Comparison of ENCODE assay signal across 12 cellular contexts in the genomic region with DNA sequence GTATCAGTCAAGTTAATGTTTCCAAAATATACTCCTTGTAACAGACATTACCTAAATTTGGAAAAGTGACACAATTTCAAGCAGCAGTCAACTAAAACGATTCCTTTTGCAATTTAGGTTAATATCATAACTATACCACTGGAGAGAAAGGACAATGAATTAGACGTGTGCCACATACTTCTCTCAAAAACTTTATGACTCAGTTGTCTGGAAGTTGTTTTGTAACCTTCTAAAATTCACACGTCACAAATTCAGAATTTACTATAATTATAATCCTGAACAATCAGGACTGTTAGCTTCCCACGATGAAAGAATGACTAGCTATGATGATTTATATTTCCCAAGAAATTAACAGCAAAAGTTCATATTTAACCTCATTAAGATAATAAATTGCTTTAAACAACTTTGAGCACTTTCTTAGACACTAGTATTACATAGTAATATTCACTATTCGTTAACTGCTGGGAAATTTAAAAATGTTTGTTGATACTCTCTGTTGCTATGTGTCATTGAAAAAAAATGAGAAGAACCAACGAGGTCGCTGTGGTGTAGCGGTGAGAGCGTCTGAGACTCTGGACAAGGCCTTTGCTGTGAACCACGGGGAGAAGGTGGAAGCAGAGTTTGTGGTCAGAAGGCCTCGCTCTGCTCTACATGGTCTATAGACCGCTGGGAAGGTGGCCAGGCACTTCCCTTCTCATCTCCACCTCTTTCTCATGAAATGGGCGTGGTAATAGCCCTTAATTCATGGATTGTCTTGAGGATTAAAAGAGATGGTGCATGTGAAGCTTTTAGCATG. TPM values are rescaled to one million over a fixed set of nuclear protein-coding genes. Genes with fewer than 3 reads are reported as not detected.
DNase-seq lines count a peak whose midpoint lies in the region; ATAC-seq and TF ChIP-seq lines count a peak whose summit lies in the region.
"Had no signal": no experiment of that assay in that cellular context is flagged by ENCODE, and none has a peak within 500 bp of the region (broad histone marks: within the 10 kb centered on the region; RNA-seq: fewer than 3 reads in every experiment).

No MANE protein-coding gene starts in this region.

- DNase-seq in activated T-cell treated with anti-CD3 and anti-CD28 coated beads, Interleukin-2, amount 50 U/mL, for 4 hours, result no peak
- no peak for DNase-seq in activated T-cell treated with anti-CD3 and anti-CD28 coated beads, Interleukin-2, amount 50 U/mL, for 1 hour
- no peak for DNase-seq in T-helper 2 cell treated with Interferon-gamma antibody and Interleukin-4, amounts not matched to agents 5 μg/mL and 100 μg/mL, for 36 hours (ENCODE audit: low spot score)
- DNase-seq in fibroblast of peridontal ligament (ENCODE audit: extremely low read depth) (peak; percentile 45), foreskin melanocyte (no peak), amygdala (lab: John Stamatoyannopoulos, UW) (no peak)
- DNase-seq: GOT3, Karpas-422, NCI-H226 had no signal

- H3K4me1 Mint-ChIP-seq in activated T-cell treated with anti-CD3 and anti-CD28 coated beads, Interleukin-2, amount 50 U/mL, for 4 hours (ENCODE audit: low read depth), result peaks cover 27% of the 10 kb centered on the region
- peaks cover 48% of the 10 kb centered on the region for H3K4me1 Mint-ChIP-seq in T-helper 2 cell treated with Interferon-gamma antibody and Interleukin-4, amounts not matched to agents 5 μg/mL and 100 μg/mL, for 36 hours (ENCODE audit: low read depth)
- peaks cover 46% of the 10 kb centered on the region for H3K4me1 Mint-ChIP-seq in stimulated activated naive CD8-positive, alpha-beta T cell treated with anti-CD3 and anti-CD28 coated beads, Interleukin-15, Interleukin-2, amounts not matched to agents 100 ng/mL and 50 ng/mL, for 24 hours (ENCODE audit: low read depth)
- H3K4me1 Mint-ChIP-seq: WTC11 had no signal

- no peak overlapping the region for H3K4me3 Mint-ChIP-seq in activated T-cell treated with anti-CD3 and anti-CD28 coated beads, Interleukin-2, amount 50 U/mL, for 4 hours
- no peak overlapping the region for H3K4me3 Mint-ChIP-seq in T-helper 2 cell treated with Interferon-gamma antibody and Interleukin-4, amounts not matched to agents 5 μg/mL and 100 μg/mL, for 36 hours
- peak overlapping the region; percentile 14 for H3K4me3 Mint-ChIP-seq in stimulated activated naive CD8-positive, alpha-beta T cell treated with anti-CD3 and anti-CD28 coated beads, Interleukin-15, Interleukin-2, amounts not matched to agents 100 ng/mL and 50 ng/mL, for 24 hours
- H3K4me3 Mint-ChIP-seq: WTC11 had no signal

- ATAC-seq in activated T-cell treated with anti-CD3 and anti-CD28 coated beads, Interleukin-2, amount 50 U/mL, for 4 hours, result peak; percentile 37 to 64
- no peak for ATAC-seq in SK-N-SH treated with all-trans-retinoic acid at 6 μM for 48 hours
- ATAC-seq: WTC11 had no signal

- peaks cover 15% of the 10 kb centered on the region for H3K36me3 Mint-ChIP-seq in activated T-cell treated with anti-CD3 and anti-CD28 coated beads, Interleukin-2, amount 50 U/mL, for 4 hours (ENCODE audit: insufficient read depth)
- peaks cover 31% of the 10 kb centered on the region for H3K36me3 Mint-ChIP-seq in T-helper 2 cell treated with Interferon-gamma antibody and Interleukin-4, amounts not matched to agents 5 μg/mL and 100 μg/mL, for 36 hours (ENCODE audit: low read depth)
- H3K36me3 Mint-ChIP-seq in stimulated activated naive CD8-positive, alpha-beta T cell treated with anti-CD3 and anti-CD28 coated beads, Interleukin-15, Interleukin-2, amounts not matched to agents 100 ng/mL and 50 ng/mL, for 24 hours (ENCODE audit: low read depth), result peaks cover 32% of the 10 kb centered on the region

- no peaks in the 10 kb centered on the region for H3K27me3 Mint-ChIP-seq in activated T-cell treated with anti-CD3 and anti-CD28 coated beads, Interleukin-2, amount 50 U/mL, for 4 hours (ENCODE audit: low read depth)
- no peaks in the 10 kb centered on the region for H3K27me3 Mint-ChIP-seq in T-helper 2 cell treated with Interferon-gamma antibody and Interleukin-4, amounts not matched to agents 5 μg/mL and 100 μg/mL, for 36 hours (ENCODE audit: low read depth)
- no peaks in the 10 kb centered on the region for H3K27me3 Mint-ChIP-seq in stimulated activated naive CD8-positive, alpha-beta T cell treated with anti-CD3 and anti-CD28 coated beads, Interleukin-15, Interleukin-2, amounts not matched to agents 100 ng/mL and 50 ng/mL, for 24 hours

- H3K27ac Mint-ChIP-seq in T-helper 2 cell treated with Interferon-gamma antibody and Interleukin-4, amounts not matched to agents 5 μg/mL and 100 μg/mL, for 36 hours, result peak overlapping the region; percentile 64
- peak overlapping the region; percentile 74 for H3K27ac Mint-ChIP-seq in stimulated activated naive CD8-positive, alpha-beta T cell treated with anti-CD3 and anti-CD28 coated beads, Interleukin-15, Interleukin-2, amounts not matched to agents 100 ng/mL and 50 ng/mL, for 24 hours
- H3K27ac Mint-ChIP-seq: WTC11 had no signal

- no peaks in the 10 kb centered on the region for H3K9me3 Mint-ChIP-seq in activated T-cell treated with anti-CD3 and anti-CD28 coated beads, Interleukin-2, amount 50 U/mL, for 4 hours
- H3K9me3 Mint-ChIP-seq in T-helper 2 cell treated with Interferon-gamma antibody and Interleukin-4, amounts not matched to agents 5 μg/mL and 100 μg/mL, for 36 hours, result peaks cover 9% of the 10 kb centered on the region
- H3K9me3 Mint-ChIP-seq in stimulated activated naive CD8-positive, alpha-beta T cell treated with anti-CD3 and anti-CD28 coated beads, Interleukin-15, Interleukin-2, amounts not matched to agents 100 ng/mL and 50 ng/mL, for 24 hours, result peaks cover 6% of the 10 kb centered on the region

TF ChIP-seq in SK-N-SH treated with all-trans-retinoic acid at 6 μM for 48 hours, 23 proteins besides CTCF, POLR2A, EP300 and RAD21 (continues in another document):
- TF ChIP-seq ZNF8 (CRISPR knock-in tag; IDR thresholded peaks at IDR 0.05) (no peak), TOX (CRISPR knock-in tag; IDR thresholded peaks at IDR 0.05; ENCODE audit: borderline replicate concordance) (no peak), ZFP3 (CRISPR knock-in tag; IDR thresholded peaks at IDR 0.05) (no peak), ZFP30 (CRISPR knock-in tag; IDR thresholded peaks at IDR 0.05) (no peak), ZC3H10 (CRISPR knock-in tag; IDR thresholded peaks at IDR 0.05) (no peak), ZNF70 (CRISPR knock-in tag; IDR thresholded peaks at IDR 0.05) (no peak), ISL1 (CRISPR knock-in tag; IDR thresholded peaks at IDR 0.05) (no peak), ARNTL (CRISPR knock-in tag; IDR thresholded peaks at IDR 0.05; ENCODE audit: borderline replicate concordance, low read depth) (no peak), BACH2 (CRISPR knock-in tag; IDR thresholded peaks at IDR 0.05; ENCODE audit: borderline replicate concordance) (no peak), PPARA (CRISPR knock-in tag; IDR thresholded peaks at IDR 0.05; ENCODE audit: borderline replicate concordance) (no peak), TCF4 (CRISPR knock-in tag; IDR thresholded peaks at IDR 0.05; ENCODE audit: borderline replicate concordance) (no peak), CSDC2 (CRISPR knock-in tag; IDR thresholded peaks at IDR 0.05) (no peak), RARB (CRISPR knock-in tag; IDR thresholded peaks at IDR 0.05) (no peak), ZNF565 (CRISPR knock-in tag; conservative IDR thresholded peaks at IDR 0.05; ENCODE audit: low read depth) (no peak)
- TF ChIP-seq, protein P1, sequence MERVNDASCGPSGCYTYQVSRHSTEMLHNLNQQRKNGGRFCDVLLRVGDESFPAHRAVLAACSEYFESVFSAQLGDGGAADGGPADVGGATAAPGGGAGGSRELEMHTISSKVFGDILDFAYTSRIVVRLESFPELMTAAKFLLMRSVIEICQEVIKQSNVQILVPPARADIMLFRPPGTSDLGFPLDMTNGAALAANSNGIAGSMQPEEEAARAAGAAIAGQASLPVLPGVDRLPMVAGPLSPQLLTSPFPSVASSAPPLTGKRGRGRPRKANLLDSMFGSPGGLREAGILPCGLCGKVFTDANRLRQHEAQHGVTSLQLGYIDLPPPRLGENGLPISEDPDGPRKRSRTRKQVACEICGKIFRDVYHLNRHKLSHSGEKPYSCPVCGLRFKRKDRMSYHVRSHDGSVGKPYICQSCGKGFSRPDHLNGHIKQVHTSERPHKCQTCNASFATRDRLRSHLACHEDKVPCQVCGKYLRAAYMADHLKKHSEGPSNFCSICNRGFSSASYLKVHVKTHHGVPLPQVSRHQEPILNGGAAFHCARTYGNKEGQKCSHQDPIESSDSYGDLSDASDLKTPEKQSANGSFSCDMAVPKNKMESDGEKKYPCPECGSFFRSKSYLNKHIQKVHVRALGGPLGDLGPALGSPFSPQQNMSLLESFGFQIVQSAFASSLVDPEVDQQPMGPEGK (CRISPR knock-in tag; IDR thresholded peaks at IDR 0.05; ENCODE audit: borderline replicate concordance), result no peak
- TF ChIP-seq, protein P2, sequence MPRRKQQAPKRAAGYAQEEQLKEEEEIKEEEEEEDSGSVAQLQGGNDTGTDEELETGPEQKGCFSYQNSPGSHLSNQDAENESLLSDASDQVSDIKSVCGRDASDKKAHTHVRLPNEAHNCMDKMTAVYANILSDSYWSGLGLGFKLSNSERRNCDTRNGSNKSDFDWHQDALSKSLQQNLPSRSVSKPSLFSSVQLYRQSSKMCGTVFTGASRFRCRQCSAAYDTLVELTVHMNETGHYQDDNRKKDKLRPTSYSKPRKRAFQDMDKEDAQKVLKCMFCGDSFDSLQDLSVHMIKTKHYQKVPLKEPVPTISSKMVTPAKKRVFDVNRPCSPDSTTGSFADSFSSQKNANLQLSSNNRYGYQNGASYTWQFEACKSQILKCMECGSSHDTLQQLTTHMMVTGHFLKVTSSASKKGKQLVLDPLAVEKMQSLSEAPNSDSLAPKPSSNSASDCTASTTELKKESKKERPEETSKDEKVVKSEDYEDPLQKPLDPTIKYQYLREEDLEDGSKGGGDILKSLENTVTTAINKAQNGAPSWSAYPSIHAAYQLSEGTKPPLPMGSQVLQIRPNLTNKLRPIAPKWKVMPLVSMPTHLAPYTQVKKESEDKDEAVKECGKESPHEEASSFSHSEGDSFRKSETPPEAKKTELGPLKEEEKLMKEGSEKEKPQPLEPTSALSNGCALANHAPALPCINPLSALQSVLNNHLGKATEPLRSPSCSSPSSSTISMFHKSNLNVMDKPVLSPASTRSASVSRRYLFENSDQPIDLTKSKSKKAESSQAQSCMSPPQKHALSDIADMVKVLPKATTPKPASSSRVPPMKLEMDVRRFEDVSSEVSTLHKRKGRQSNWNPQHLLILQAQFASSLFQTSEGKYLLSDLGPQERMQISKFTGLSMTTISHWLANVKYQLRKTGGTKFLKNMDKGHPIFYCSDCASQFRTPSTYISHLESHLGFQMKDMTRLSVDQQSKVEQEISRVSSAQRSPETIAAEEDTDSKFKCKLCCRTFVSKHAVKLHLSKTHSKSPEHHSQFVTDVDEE (CRISPR knock-in tag; IDR thresholded peaks at IDR 0.05), result no peak

RNA-seq across cellular contexts. Expression of a gene that starts 27.9 kb away (rescaled TPM):
- total RNA-seq in activated T-cell treated with anti-CD3 and anti-CD28 coated beads, Interleukin-2, amount 50 U/mL, for 4 hours, result 10 to 100 TPM; 54.2 to 75.8 (median 64.8) TPM
